22 cellular contexts compared by ENCODE assay signal in the genomic region with DNA sequence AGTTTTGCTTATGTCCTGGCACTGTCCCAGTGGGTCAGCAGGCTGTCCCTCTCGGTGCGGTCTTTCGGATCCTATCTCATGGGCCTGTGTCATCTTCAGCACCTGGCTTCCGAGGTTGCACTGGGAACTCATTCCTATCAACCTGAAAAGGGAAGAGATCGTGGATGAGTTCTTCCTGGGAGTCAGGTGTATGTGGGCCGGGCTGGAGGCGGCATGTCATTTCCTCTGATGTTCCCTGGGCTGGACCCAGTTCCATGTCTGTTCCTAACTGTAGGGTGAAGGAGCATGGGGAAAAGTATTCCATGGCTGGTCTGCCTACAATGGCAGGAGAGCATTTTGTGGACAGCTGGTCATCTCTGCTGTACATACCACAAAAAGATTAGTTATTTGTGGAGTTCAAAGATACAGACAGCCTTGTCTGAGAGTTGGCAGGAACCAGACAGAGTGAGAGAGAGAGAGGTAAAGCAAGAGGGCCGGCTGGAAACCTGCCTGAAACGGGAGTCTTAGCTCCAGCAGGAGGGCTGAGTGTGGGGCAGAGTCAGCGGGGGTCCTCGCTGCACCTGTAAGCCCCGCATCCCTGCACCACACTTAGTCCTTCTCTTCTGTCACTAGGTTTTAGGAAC. TPM values are rescaled to one million over a fixed set of nuclear protein-coding genes. Genes with fewer than 3 reads are reported as not detected.
DNase-seq lines count a peak whose midpoint lies in the region; ATAC-seq and TF ChIP-seq lines count a peak whose summit lies in the region.
"Had no signal": no experiment of that assay in that cellular context is flagged by ENCODE, and none has a peak within 500 bp of the region (broad histone marks: within the 10 kb centered on the region; RNA-seq: fewer than 3 reads in every experiment).

No MANE protein-coding gene starts in this region.

- peaks cover 26% of the 10 kb centered on the region for H3K36me3 Mint-ChIP-seq in activated naive CD4-positive, alpha-beta T cell treated with anti-CD3 and anti-CD28 coated beads, Interleukin-2, amount 10 ng/mL, durations not matched to agents 7 days and 5 days

- TF ChIP-seq CTCF in heart right ventricle (IDR thresholded peaks at IDR 0.05) (no peak), dorsolateral prefrontal cortex (IDR thresholded peaks at IDR 0.05 in 54 of 56, conservative IDR thresholded peaks at IDR 0.05 in 2 of 56; ENCODE audit: low read depth in 1 of 56, partially characterized antibody in 56 of 56) (no peak), Peyer's patch (IDR thresholded peaks at IDR 0.05) (no peak)

- no peak overlapping the region for H3K27ac ChIP-seq in heart right ventricle
- H3K27ac ChIP-seq in neuronal stem cell (replicated peaks; ENCODE audit: low read length): no peak overlapping the region
- H3K27ac ChIP-seq in dorsolateral prefrontal cortex: no peak overlapping the region
- H3K27ac ChIP-seq in Peyer's patch: no peak overlapping the region
- H3K27ac ChIP-seq: A549, RWPE1 had no signal

- ATAC-seq in heart right ventricle (peak; percentile 34 to 85 (median 72)), GM19452 (IDR thresholded peaks at IDR 0.05; ENCODE audit: unreplicated experiment) (no peak)
- ATAC-seq: GM12878, PC-3 had no signal

- 76 to 77% methylated on average over 12 of the region's 12 CpGs for WGBS in heart right ventricle, 2 donors
- no CpG with 5 or more reads among the region's 12 CpGs for WGBS in neuronal stem cell (ENCODE audit: extremely low coverage in 2 of 2, insufficient read length in 2 of 2, insufficient replicate concordance in 1 of 2), 2 donors

- H3K79me1 ChIP-seq in neuronal stem cell (ENCODE audit: low read depth, low read length): no peaks in the 10 kb centered on the region

- peaks cover 0 to 22% (median 0%) of the 10 kb centered on the region in 9 donors for H3K4me1 ChIP-seq in heart right ventricle
- H3K4me1 ChIP-seq in neuronal stem cell (ENCODE audit: control insufficient read depth in 2 of 2, insufficient read depth in 1 of 2, low read depth in 1 of 2, low read length in 2 of 2): peaks cover 0 to 2% of the 10 kb centered on the region in 2 donors
- H3K4me1 ChIP-seq in Peyer's patch: no peaks in the 10 kb centered on the region
- H3K4me1 ChIP-seq: A549, Caco-2 had no signal

- H3K4me3 ChIP-seq in heart right ventricle (no peak overlapping the region), neuronal stem cell (ENCODE audit: low read length in 2 of 2) (no peak overlapping the region), dorsolateral prefrontal cortex (no peak overlapping the region), Peyer's patch (no peak overlapping the region)
- H3K4me3 ChIP-seq: A549, GM12878 had no signal

- H3K4me1 Mint-ChIP-seq in activated naive CD4-positive, alpha-beta T cell treated with anti-CD3 and anti-CD28 coated beads, Interleukin-2, amount 10 ng/mL, durations not matched to agents 7 days and 5 days: no peaks in the 10 kb centered on the region

- no peak overlapping the region for H3K4ac ChIP-seq in neuronal stem cell (ENCODE audit: low read length)

- intact Hi-C loops in heart right ventricle (cut with DNase I): no loop called here
- intact Hi-C loops in dorsolateral prefrontal cortex (cut with DNase I): no loop called here

- CTCF ChIA-PET in activated naive CD4-positive, alpha-beta T cell treated with anti-CD3 and anti-CD28 coated beads, Interleukin-2, amount 10 ng/mL, durations not matched to agents 7 days and 5 days (lab: Charles Lee): no interaction called here

- no peak overlapping the region for H3K27ac Mint-ChIP-seq in activated naive CD4-positive, alpha-beta T cell treated with anti-CD3 and anti-CD28 coated beads, Interleukin-2, amount 10 ng/mL, durations not matched to agents 7 days and 5 days
- H3K27ac Mint-ChIP-seq: CD4-positive, alpha-beta T cell had no signal

- no peak for TF ChIP-seq POLR2A in Peyer's patch (IDR thresholded peaks at IDR 0.05)

- H3K4me3 Mint-ChIP-seq in activated naive CD4-positive, alpha-beta T cell treated with anti-CD3 and anti-CD28 coated beads, Interleukin-2, amount 10 ng/mL, durations not matched to agents 7 days and 5 days: no peak overlapping the region
- H3K4me3 Mint-ChIP-seq: CD4-positive, alpha-beta T cell had no signal

- H3K9me3 ChIP-seq in heart right ventricle: peaks cover 0 to 16% (median 0%) of the 10 kb centered on the region in 11 donors
- no peaks in the 10 kb centered on the region for H3K9me3 ChIP-seq in neuronal stem cell (replicated peaks in 1 of 2; ENCODE audit: control insufficient read depth in 2 of 2, insufficient read depth in 1 of 2, low read depth in 1 of 2, low read length in 2 of 2)
- H3K9me3 ChIP-seq in Peyer's patch: no peaks in the 10 kb centered on the region
- H3K9me3 ChIP-seq: A549, Caco-2 had no signal

- in situ Hi-C loops in G401 (cut with HindIII; ENCODE audit: low sequenced_read_pairs): no loop called here

- peaks cover 0 to 33% (median 23%) of the 10 kb centered on the region in 9 donors for H3K36me3 ChIP-seq in heart right ventricle
- no peaks in the 10 kb centered on the region for H3K36me3 ChIP-seq in neuronal stem cell (replicated peaks in 1 of 2; ENCODE audit: control insufficient read depth in 2 of 2, insufficient read depth in 2 of 2, low read length in 2 of 2)
- H3K36me3 ChIP-seq in Peyer's patch: peaks cover 0 to 23% (median 0%) of the 10 kb centered on the region in 3 donors

- H3K14ac ChIP-seq in neuronal stem cell (ENCODE audit: low read length): no peak overlapping the region

- no peak overlapping the region for H3K9ac ChIP-seq in neuronal stem cell (ENCODE audit: low read depth, low read length, poor library complexity)

- H2BK5ac ChIP-seq in neuronal stem cell (ENCODE audit: low read length): no peak overlapping the region

- DNase-seq in G401 (ENCODE audit: low spot score): peak; percentile 11
- DNase-seq in amniotic epithelial cell (ENCODE audit: low read depth): peak; percentile 4
- no peak for DNase-seq in heart right ventricle
- no peak for DNase-seq in neuronal stem cell (ENCODE audit: low spot score)
- no peak for DNase-seq in dorsolateral prefrontal cortex
- no peak for DNase-seq in Peyer's patch
- no peak for DNase-seq in activated naive CD4-positive, alpha-beta T cell treated with anti-CD3 and anti-CD28 coated beads, Interleukin-2, amount 10 ng/mL, durations not matched to agents 7 days and 5 days
- DNase-seq: Caco-2; CD4-positive, alpha-beta T cell; DMS153; NCI-H1417; NCI-H2029; NCI-H345; NCI-H524 treated with DMSO at 0.1 percent for 48 hours; PC-3 had no signal

- H4K91ac ChIP-seq in neuronal stem cell (ENCODE audit: low read depth, low read length, poor library complexity): no peak overlapping the region

- H3K18ac ChIP-seq in neuronal stem cell (ENCODE audit: low read length): peak overlapping the region; percentile 19

- H3K4me2 ChIP-seq in neuronal stem cell (ENCODE audit: insufficient read depth, low read length, poor library complexity, severe bottlenecking): no peak overlapping the region
- H3K4me2 ChIP-seq: A549 had no signal

- no peak overlapping the region for H4K8ac ChIP-seq in neuronal stem cell (ENCODE audit: low read depth, low read length)

- no peaks in the 10 kb centered on the region for H3K27me3 ChIP-seq in heart right ventricle
- H3K27me3 ChIP-seq in neuronal stem cell (ENCODE audit: control insufficient read depth in 3 of 3, insufficient read depth in 3 of 3, low read depth in 1 of 3, low read length in 3 of 3): no peaks in the 10 kb centered on the region
- H3K27me3 ChIP-seq in dorsolateral prefrontal cortex: no peaks in the 10 kb centered on the region
- H3K27me3 ChIP-seq in Peyer's patch: no peaks in the 10 kb centered on the region

- H2BK12ac ChIP-seq in neuronal stem cell (ENCODE audit: low read length): no peak overlapping the region

- no peak overlapping the region for H3K23ac ChIP-seq in neuronal stem cell (ENCODE audit: low read depth, low read length, poor library complexity)

- no peaks in the 10 kb centered on the region for H3K27me3 Mint-ChIP-seq in activated naive CD4-positive, alpha-beta T cell treated with anti-CD3 and anti-CD28 coated beads, Interleukin-2, amount 10 ng/mL, durations not matched to agents 7 days and 5 days
- H3K27me3 Mint-ChIP-seq: CD4-positive, alpha-beta T cell had no signal

- peaks cover 2% of the 10 kb centered on the region for H3K9me3 Mint-ChIP-seq in activated naive CD4-positive, alpha-beta T cell treated with anti-CD3 and anti-CD28 coated beads, Interleukin-2, amount 10 ng/mL, durations not matched to agents 7 days and 5 days
- H3K9me3 Mint-ChIP-seq: CD4-positive, alpha-beta T cell had no signal

- H2BK15ac ChIP-seq in neuronal stem cell (ENCODE audit: low read length): no peak overlapping the region

- no peak overlapping the region for H2AK5ac ChIP-seq in neuronal stem cell (ENCODE audit: low read depth, low read length)

- H2AFZ ChIP-seq in neuronal stem cell (ENCODE audit: low read length): no peak overlapping the region

- no peak overlapping the region for H2BK120ac ChIP-seq in neuronal stem cell (ENCODE audit: low read depth, low read length)

RNA-seq across cellular contexts. Expression of a gene that starts 25.2 kb away (rescaled TPM):
- 0.18 TPM in 1 of 2 replicates, not detected in the other for total RNA-seq in G401 (2014; rRNA removed; shearing (Covaris generic))
- total RNA-seq in heart right ventricle: 1 to 10 TPM in 2 of 10 donors, under 1 TPM in 7, not detected in 1; 0.25 to 4.1 (median 0.41) TPM
- polyA plus RNA-seq in heart right ventricle: 1 to 10 TPM in 1 of 2 donors, under 1 TPM in 1; 0.29 to 1.3 TPM
- polyA plus RNA-seq in neuronal stem cell (2013, experiment 1 of 2): 1.0 TPM
- polyA plus RNA-seq in neuronal stem cell (2013, experiment 2 of 2): 0.61 TPM
- 10 to 100 TPM in 16 of 120 experiments, 1 to 10 TPM in 104; 1.7 to 12.5 (median 7.0) TPM for total RNA-seq in dorsolateral prefrontal cortex
- total RNA-seq in Peyer's patch: under 1 TPM in 1 of 4 donors, not detected in 3; 0.54 TPM
- total RNA-seq: Caco-2, GM12878, H4, M059J, PC-3, SK-MEL-5 had no signal

Comparison
In these comparisons a context has a peak if more than half of its experiments do, and no peak if none do; other contexts are left out.
1. DNase-seq: peak in G401 (single experiment) and amniotic epithelial cell (single experiment); none in heart right ventricle (0 of 2), neuronal stem cell (single experiment), dorsolateral prefrontal cortex (0 of 10), Peyer's patch (0 of 3) and activated naive CD4-positive, alpha-beta T cell treated with anti-CD3 and anti-CD28 coated beads, Interleukin-2, amount 10 ng/mL, durations not matched to agents 7 days and 5 days (single experiment).